8 cellular contexts compared by ENCODE assay signal in genomic region chr10:70296406-70296899, GRCh38. TPM values are rescaled to one million over a fixed set of nuclear protein-coding genes. Genes with fewer than 3 reads are reported as not detected.
DNase-seq lines count a peak whose midpoint lies in the region; ATAC-seq and TF ChIP-seq lines count a peak whose summit lies in the region.

No MANE protein-coding gene starts in this region.

- peaks cover 7% of the 10 kb centered on the region; the same call in 1 of the 2 replicates for H3F3A ChIP-seq in MM.1S (ENCODE audit: insufficient read depth, low read length)

- no peaks in the 10 kb centered on the region for H3K9me2 ChIP-seq in MM.1S (replicated peaks; ENCODE audit: insufficient read depth, low read length)

- no peak overlapping the region for H3K4me2 ChIP-seq in MM.1S (ENCODE audit: low read depth, low read length)

- peaks cover 73% of the 10 kb centered on the region for H3K27me3 Mint-ChIP-seq in dendritic cell treated with granulocyte-macrophage colony-stimulating factor and Interleukin-4, amounts not matched to agents 40 ng/mL and 50 ng/mL, for 4 days

- no peaks in the 10 kb centered on the region for H3K27me3 ChIP-seq in MM.1S (replicated peaks; ENCODE audit: insufficient read depth, low read length)

- H4K20me1 ChIP-seq in MM.1S (ENCODE audit: insufficient read depth, low read length): no peaks in the 10 kb centered on the region

- no peaks in the 10 kb centered on the region for H3K9me3 Mint-ChIP-seq in dendritic cell treated with granulocyte-macrophage colony-stimulating factor and Interleukin-4, amounts not matched to agents 40 ng/mL and 50 ng/mL, for 4 days

- peak; percentile 97 for DNase-seq in AG20443 (ENCODE audit: low spot score)
- DNase-seq in NCI-H2029 treated with DMSO at 0.1 percent for 48 hours (lab: John Stamatoyannopoulos, UW): peak; percentile 13
- peak; percentile 44 for DNase-seq in mucosa of gallbladder (ENCODE audit: low spot score)
- no peak for DNase-seq in activated CD4-positive, alpha-beta T cell treated with anti-CD3 and anti-CD28 coated beads for 48 hours
- no peak for DNase-seq in activated CD4-positive, CD25-positive, alpha-beta regulatory T cell (lab: John Stamatoyannopoulos, UW)
- no peak for DNase-seq in MM.1S

- TF ChIP-seq CTCF in MM.1S (IDR thresholded peaks at IDR 0.05; ENCODE audit: low read length): no peak

- H3K9ac ChIP-seq in MM.1S (ENCODE audit: low read length): no peak overlapping the region

- peaks cover 13% of the 10 kb centered on the region for H3K4me1 ChIP-seq in MM.1S (ENCODE audit: low read length)

- no peaks in the 10 kb centered on the region for H3K36me3 Mint-ChIP-seq in dendritic cell treated with granulocyte-macrophage colony-stimulating factor and Interleukin-4, amounts not matched to agents 40 ng/mL and 50 ng/mL, for 4 days (ENCODE audit: low read depth)

- H3K27ac ChIP-seq in MM.1S (ENCODE audit: low read length): no peak overlapping the region

- no peak overlapping the region for H2AFZ ChIP-seq in MM.1S (ENCODE audit: low read length)

- H3K27ac Mint-ChIP-seq in dendritic cell treated with granulocyte-macrophage colony-stimulating factor and Interleukin-4, amounts not matched to agents 40 ng/mL and 50 ng/mL, for 4 days: peak overlapping the region; percentile 25

- ATAC-seq in GM21447 (IDR thresholded peaks at IDR 0.05; ENCODE audit: unreplicated experiment): no peak

- no peaks in the 10 kb centered on the region for H3K79me2 ChIP-seq in MM.1S (ENCODE audit: low read length)

- H3K36me3 ChIP-seq in MM.1S (replicated peaks; ENCODE audit: insufficient read depth, low read length): no peaks in the 10 kb centered on the region

- no peak overlapping the region for H3K4me3 Mint-ChIP-seq in dendritic cell treated with granulocyte-macrophage colony-stimulating factor and Interleukin-4, amounts not matched to agents 40 ng/mL and 50 ng/mL, for 4 days

- intact Hi-C loops in dendritic cell treated with granulocyte-macrophage colony-stimulating factor and Interleukin-4, amounts not matched to agents 40 ng/mL and 50 ng/mL, for 4 days (cut with micrococcal nuclease): no loop called here

- peaks cover 47% of the 10 kb centered on the region for H3K4me1 Mint-ChIP-seq in dendritic cell treated with granulocyte-macrophage colony-stimulating factor and Interleukin-4, amounts not matched to agents 40 ng/mL and 50 ng/mL, for 4 days (ENCODE audit: low read depth)

- no peak overlapping the region for H3K4me3 ChIP-seq in MM.1S (ENCODE audit: low read length)

- H3K9me3 ChIP-seq in MM.1S (replicated peaks; ENCODE audit: insufficient read depth, low read length): no peaks in the 10 kb centered on the region

RNA-seq across cellular contexts. Expression of gene NPFFR1, which starts 12.6 kb away (rescaled TPM):
- total RNA-seq in mucosa of gallbladder: 0.03 TPM

Comparison
In these comparisons a context has a peak if more than half of its experiments do, and no peak if none do; other contexts are left out.
1. DNase-seq: peak in AG20443 (single experiment), NCI-H2029 treated with DMSO at 0.1 percent for 48 hours (single experiment) and mucosa of gallbladder (single experiment); none in activated CD4-positive, alpha-beta T cell treated with anti-CD3 and anti-CD28 coated beads for 48 hours (single experiment), activated CD4-positive, CD25-positive, alpha-beta regulatory T cell (0 of 4) and MM.1S (single experiment).